Comparison of ENCODE assay signal across 10 cellular contexts in genomic region chr5:172175263-172175719, GRCh38. TPM values are rescaled to one million over a fixed set of nuclear protein-coding genes. Genes with fewer than 3 reads are reported as not detected.
DNase-seq lines count a peak whose midpoint lies in the region; ATAC-seq and TF ChIP-seq lines count a peak whose summit lies in the region.
"Had no signal": no experiment of that assay in that cellular context is flagged by ENCODE, and none has a peak within 500 bp of the region (broad histone marks: within the 10 kb centered on the region; RNA-seq: fewer than 3 reads in every experiment).

No MANE protein-coding gene starts in this region.

- no peak overlapping the region for H2AFZ ChIP-seq in trophoblast cell (ENCODE audit: insufficient read depth, low read length, poor library complexity)

- H3K9me3 ChIP-seq in ascending aorta (no peaks in the 10 kb centered on the region), trophoblast cell (ENCODE audit: insufficient read depth, low read depth, low read length) (no peaks in the 10 kb centered on the region)

- H3K4me3 ChIP-seq in ascending aorta = peak overlapping the region in 1 of 2 donors; percentile 22
- H3K4me3 ChIP-seq in trophoblast cell (ENCODE audit: low read depth, low read length) = no peak overlapping the region

- no peak overlapping the region for H3K14ac ChIP-seq in trophoblast cell (ENCODE audit: low read length)

- no peak overlapping the region for H3K4ac ChIP-seq in trophoblast cell (ENCODE audit: low read depth, low read length)

- DNase-seq in GM19238 (ENCODE audit: insufficient read length, low spot score) (peak; percentile 74), T-helper 22 cell (ENCODE audit: low read depth) (peak; percentile 92), ascending aorta (ENCODE audit: low spot score in 2 of 2) (peak; percentile 27 to 79), sciatic nerve (ENCODE audit: low spot score) (no peak), inferior parietal cortex (ENCODE audit: extremely low spot score) (no peak), SK-N-DZ (ENCODE audit: low spot score) (no peak), trophoblast cell (no peak)

- no peak overlapping the region for H2AK5ac ChIP-seq in trophoblast cell (ENCODE audit: low read length)

- H4K91ac ChIP-seq in trophoblast cell (ENCODE audit: low read depth, low read length) = no peak overlapping the region

- H3K36me3 ChIP-seq in ascending aorta (no peaks in the 10 kb centered on the region), trophoblast cell (ENCODE audit: control insufficient read depth in 1 of 2, insufficient read depth in 2 of 2, low read length in 2 of 2) (peaks cover 0 to 9% of the 10 kb centered on the region in 2 experiments)

- peaks cover 7% of the 10 kb centered on the region for H3K79me1 ChIP-seq in trophoblast cell (ENCODE audit: low read length)

- H3K27ac ChIP-seq in ascending aorta (no peak overlapping the region), trophoblast cell (ENCODE audit: low read depth, low read length) (no peak overlapping the region)

- H2BK5ac ChIP-seq in trophoblast cell (ENCODE audit: low read depth, low read length, poor library complexity) = no peak overlapping the region

- peaks cover 10% of the 10 kb centered on the region for H3K79me2 ChIP-seq in trophoblast cell (ENCODE audit: control insufficient read depth, insufficient read depth, low read length, poor library complexity)

- no peak overlapping the region for H2BK12ac ChIP-seq in trophoblast cell (ENCODE audit: low read length)

- no peak overlapping the region for H3K18ac ChIP-seq in trophoblast cell (ENCODE audit: low read length)

- no peak for TF ChIP-seq CTCF in ascending aorta (IDR thresholded peaks at IDR 0.05)

- no peak overlapping the region for H3K9ac ChIP-seq in trophoblast cell (ENCODE audit: low read length)

- H3K27me3 ChIP-seq in ascending aorta = no peaks in the 10 kb centered on the region
- H3K27me3 ChIP-seq in trophoblast cell (ENCODE audit: insufficient read depth, low read length) = no peaks in the 10 kb centered on the region

- no peak overlapping the region for H3K23ac ChIP-seq in trophoblast cell (ENCODE audit: low read length)

- ATAC-seq in HG03175 (IDR thresholded peaks at IDR 0.05; ENCODE audit: unreplicated experiment) (peak; percentile 63), sciatic nerve (peak; percentile 60)

- no peak overlapping the region for H3K4me2 ChIP-seq in trophoblast cell (ENCODE audit: low read length)

- no peak overlapping the region for H4K8ac ChIP-seq in trophoblast cell (ENCODE audit: low read depth, low read length)

- no peak overlapping the region for H2BK120ac ChIP-seq in trophoblast cell (ENCODE audit: insufficient read depth, low read length, poor library complexity)

- no peak overlapping the region for H4K12ac ChIP-seq in trophoblast cell (ENCODE audit: low read depth, low read length)

- intact Hi-C loops in ascending aorta (cut with DNase I) (no loop called here), sciatic nerve (cut with DNase I) (no loop called here)

- no CpG with 5 or more reads among the region's 7 CpGs for whole genome bisulfite sequencing in trophoblast cell (ENCODE audit: extremely low coverage, insufficient coverage, insufficient read length)

- H3K4me1 ChIP-seq in ascending aorta (no peaks in the 10 kb centered on the region), trophoblast cell (ENCODE audit: control insufficient read depth in 1 of 2, insufficient read depth in 2 of 2, low read length in 2 of 2) (peaks cover 25 to 34% of the 10 kb centered on the region in 2 experiments)

RNA-seq across cellular contexts. Expression of gene STK10, which starts 12.7 kb away (rescaled TPM):
- total RNA-seq in ascending aorta = 18.4 TPM
- total RNA-seq in sciatic nerve = 89.4 TPM
- 4.7 and 5.9 TPM in 2 replicates for polyA plus RNA-seq in SK-N-DZ (2014; cell fraction: cytosol; rRNA removed)
- 9.0 and 16.4 TPM in 2 replicates for polyA plus RNA-seq in SK-N-DZ (2014; cell fraction: nucleus; rRNA removed)
- polyA plus RNA-seq in trophoblast cell (2013) = 29.6 and 30.3 TPM in 2 replicates

RNA-seq across cellular contexts. Expression of gene EFCAB9, which starts 18.7 kb away (rescaled TPM):
- total RNA-seq in ascending aorta (not detected), sciatic nerve (not detected)
- polyA plus RNA-seq in SK-N-DZ (2014; cell fraction: cytosol; rRNA removed) = not detected in 2 replicates
- not detected in 2 replicates for polyA plus RNA-seq in SK-N-DZ (2014; cell fraction: nucleus; rRNA removed)
- polyA plus RNA-seq in trophoblast cell (2013) = not detected in 2 replicates
- total RNA-seq: astrocyte, skeletal muscle tissue had no signal

Comparison
In these comparisons a context has a peak if more than half of its experiments do, and no peak if none do; other contexts are left out.
1. DNase-seq: peak in GM19238 (single experiment), T-helper 22 cell (single experiment) and ascending aorta (2 of 2); none in sciatic nerve (single experiment), inferior parietal cortex (single experiment), SK-N-DZ (single experiment) and trophoblast cell (0 of 2).